8 cellular contexts compared by ENCODE assay signal in genomic region chr16:57863434-57864160, GRCh38.
DNase-seq lines count a peak whose midpoint lies in the region; ATAC-seq and TF ChIP-seq lines count a peak whose summit lies in the region.

No MANE protein-coding gene starts in this region.

- ATAC-seq in RWPE2 (ENCODE audit: low read depth) = peak; percentile 83
- ATAC-seq in mucosa of descending colon = peak; percentile 80
- ATAC-seq in GM21737 (IDR thresholded peaks at IDR 0.05; ENCODE audit: unreplicated experiment) = no peak
- ATAC-seq in T-cell (replicated peaks in 1 of 4) = no peak
- no peak for ATAC-seq in HG03460 (IDR thresholded peaks at IDR 0.05; ENCODE audit: unreplicated experiment)

- in situ Hi-C loops in HAP-1 (cut with MboI; ENCODE audit: low sequenced_read_pairs) = no loop called here

- H3K4me3 ChIP-seq in AG09309 (ENCODE audit: control insufficient read depth, low read depth, low read length) = no peak overlapping the region
- no peak overlapping the region for H3K4me3 ChIP-seq in HAP-1
- H3K4me3 ChIP-seq in RWPE2 (ENCODE audit: severe bottlenecking) = no peak overlapping the region
- H3K4me3 ChIP-seq in mucosa of descending colon = no peak overlapping the region

- H3K4me1 ChIP-seq in HAP-1 (peaks cover 10% of the 10 kb centered on the region), RWPE2 (ENCODE audit: insufficient read depth, poor library complexity, severe bottlenecking) (peaks cover 30% of the 10 kb centered on the region), mucosa of descending colon (ENCODE audit: low read depth) (peaks cover 3% of the 10 kb centered on the region)

- H3K36me3 ChIP-seq in HAP-1 (replicated peaks) (no peaks in the 10 kb centered on the region), RWPE2 (ENCODE audit: low read depth) (no peaks in the 10 kb centered on the region), mucosa of descending colon (ENCODE audit: low read depth) (no peaks in the 10 kb centered on the region)

- POLR2A ChIA-PET in T-cell (lab: Charles Lee) = no interaction called here

- TF ChIP-seq POLR2A in erythroblast (IDR thresholded peaks at IDR 0.05; ENCODE audit: low read length) = no peak

- H3K27me3 Mint-ChIP-seq in T-cell = peaks cover 11 to 28% of the 10 kb centered on the region in 2 donors

- peak; percentile 63 for DNase-seq in AG09309 (ENCODE audit: low read depth)
- DNase-seq in HAP-1 (ENCODE audit: low spot score in 2 of 2) = peak; percentile 46 to 55
- DNase-seq in RWPE2 (ENCODE audit: low spot score) = no peak
- DNase-seq in erythroblast (lab: John Stamatoyannopoulos, UW) = peak; percentile 21 to 22
- peak in 2 of 3 donors; percentile 54 to 71 for DNase-seq in mucosa of descending colon
- no peak for DNase-seq in T-cell

- TF ChIP-seq CTCF in AG09309 (IDR thresholded peaks at IDR 0.05; ENCODE audit: control insufficient read depth, insufficient read depth, low read depth, low read length, missing control alignments) = peak; percentile 78
- TF ChIP-seq CTCF in RWPE2 (IDR thresholded peaks at IDR 0.05; ENCODE audit: poor library complexity, severe bottlenecking) = peak; percentile 91
- no peak for TF ChIP-seq CTCF in mucosa of descending colon (IDR thresholded peaks at IDR 0.05)

- CTCF ChIA-PET in T-cell (lab: Charles Lee) = interaction anchor here in 1 of 2 donors (0.6 to 1.0 kb wide), 2 partner anchors 74 to 359 kb away, joined by 4 read pairs; no protein-coding TSS in a partner anchor

- no peaks in the 10 kb centered on the region for H3K27me3 ChIP-seq in HAP-1 (ENCODE audit: low read depth)
- no peaks in the 10 kb centered on the region for H3K27me3 ChIP-seq in RWPE2 (ENCODE audit: insufficient read depth, poor library complexity, severe bottlenecking)

- H3K27ac ChIP-seq in RWPE2 (ENCODE audit: poor library complexity, severe bottlenecking) = peak overlapping the region; percentile 81

- H3K9me3 Mint-ChIP-seq in T-cell = no peaks in the 10 kb centered on the region

- H3K4me3 Mint-ChIP-seq in T-cell = no peak overlapping the region

- H3K4me1 Mint-ChIP-seq in T-cell = peaks cover 0 to 2% (median 2%) of the 10 kb centered on the region in 3 donors

- H3K27ac Mint-ChIP-seq in T-cell = no peak overlapping the region

- intact Hi-C loops in mucosa of descending colon (cut with DNase I, micrococcal nuclease) = loop anchor here (5.0 to 10.0 kb wide), 2 partner anchors 69 to 106 kb away; no protein-coding TSS in a partner anchor

- no peaks in the 10 kb centered on the region for H3K36me3 Mint-ChIP-seq in T-cell

- H3K9me3 ChIP-seq in HAP-1 (no peaks in the 10 kb centered on the region), RWPE2 (ENCODE audit: severe bottlenecking) (no peaks in the 10 kb centered on the region), mucosa of descending colon (no peaks in the 10 kb centered on the region)

Comparison
In these comparisons a context has a peak if more than half of its experiments do, and no peak if none do; other contexts are left out.
1. DNase-seq: peak in AG09309 (single experiment), HAP-1 (2 of 2), erythroblast (2 of 2) and mucosa of descending colon (2 of 3); none in RWPE2 (single experiment) and T-cell (0 of 34).
2. ATAC-seq: peak in RWPE2 (single experiment) and mucosa of descending colon (single experiment); none in GM21737 (single experiment), T-cell (0 of 4) and HG03460 (single experiment).